11 cellular contexts compared by ENCODE assay signal in genomic region chr9:134217431-134218210, GRCh38. TPM values are rescaled to one million over a fixed set of nuclear protein-coding genes. Genes with fewer than 3 reads are reported as not detected.
DNase-seq lines count a peak whose midpoint lies in the region; ATAC-seq, FAIRE-seq and TF ChIP-seq lines count a peak whose summit lies in the region.
"Had no signal": no experiment of that assay in that cellular context is flagged by ENCODE, and none has a peak within 500 bp of the region (broad histone marks: within the 10 kb centered on the region; RNA-seq: fewer than 3 reads in every experiment).

No MANE protein-coding gene starts in this region.

- 63% methylated on average over 10 of the region's 10 CpGs for WGBS in A549 (ENCODE audit: missing lambda C conversion rate)
- WGBS in smooth muscle cell (ENCODE audit: low lambda C conversion rate) = 93% methylated on average over 10 of the region's 10 CpGs

- DNase-seq in A549 (ENCODE audit: low read depth in 1 of 2, low spot score in 1 of 2) (peak in 1 of 2 experiments; percentile 43), GM10266 (ENCODE audit: extremely low spot score) (no peak), NOMO-1 treated with dmso at 0.1 percent for 144 hours (lab: John Stamatoyannopoulos, UW; ENCODE audit: unreplicated experiment) (peak; percentile 18), fibroblast of villous mesenchyme (ENCODE audit: low read depth) (no peak), HK-2 (ENCODE audit: unreplicated experiment) (no peak), smooth muscle cell (lab: John Stamatoyannopoulos, UW; ENCODE audit: unreplicated experiment) (no peak), frontal cortex (ENCODE audit: low spot score in 2 of 2) (no peak)

- no peak for FAIRE-seq in A549 (lab: Jason Lieb, UNC)
- FAIRE-seq in frontal cortex (lab: Jason Lieb, UNC) = no peak

- no peak for TF ChIP-seq POLR2A in A549 (IDR thresholded peaks at IDR 0.05; ENCODE audit: low read length)

- H3K4me3 ChIP-seq in A549 = no peak overlapping the region
- H3K4me3 ChIP-seq in fibroblast of villous mesenchyme (ENCODE audit: low read depth, low read length) = no peak overlapping the region
- H3K4me3 ChIP-seq in smooth muscle cell = no peak overlapping the region
- H3K4me3 ChIP-seq: dorsolateral prefrontal cortex had no signal

- no peak overlapping the region for H3K27ac ChIP-seq in A549
- no peak overlapping the region for H3K27ac ChIP-seq in smooth muscle cell (ENCODE audit: low read depth)

- CTCF ChIA-PET in A549 (lab: Yijun Ruan, JAX) = interaction anchor here (1.2 to 1.9 kb wide), 4 partner anchors 9 to 136 kb away, joined by 3 to 4 read pairs (median 3); no protein-coding TSS in a partner anchor

- no peak overlapping the region for H3K4me2 ChIP-seq in A549
- H3K4me2 ChIP-seq in smooth muscle cell = no peak overlapping the region

- H2AFZ ChIP-seq in smooth muscle cell (ENCODE audit: low read depth) = no peak overlapping the region

- no peaks in the 10 kb centered on the region for H3K36me3 ChIP-seq in smooth muscle cell (ENCODE audit: low read depth)

- H3K9me3 ChIP-seq in A549 = peaks cover 5% of the 10 kb centered on the region
- no peaks in the 10 kb centered on the region for H3K9me3 ChIP-seq in smooth muscle cell (replicated peaks; ENCODE audit: low read depth)

- POLR2A ChIA-PET in A549 (lab: Yijun Ruan, JAX) = no interaction called here

- H3K27me3 ChIP-seq in smooth muscle cell (ENCODE audit: low read depth) = no peaks in the 10 kb centered on the region
- H3K27me3 ChIP-seq: dorsolateral prefrontal cortex had no signal

- no peaks in the 10 kb centered on the region for H3F3A ChIP-seq in smooth muscle cell (ENCODE audit: low read depth)

- TF ChIP-seq EP300 in A549 (IDR thresholded peaks at IDR 0.05) = no peak

- TF ChIP-seq CTCF in A549 (IDR thresholded peaks at IDR 0.05) = peak; percentile 24; the same call in 1 of the 3 replicates
- peak; percentile 17 for TF ChIP-seq CTCF in GM10266 (IDR thresholded peaks at IDR 0.05; ENCODE audit: control insufficient read depth, insufficient read depth, low read depth, missing control alignments)
- peak; percentile 12 for TF ChIP-seq CTCF in fibroblast of villous mesenchyme (IDR thresholded peaks at IDR 0.05; ENCODE audit: insufficient read depth, low read depth, low read length)
- TF ChIP-seq CTCF in smooth muscle cell (IDR thresholded peaks at IDR 0.05; ENCODE audit: borderline replicate concordance, insufficient read depth, poor library complexity, severe bottlenecking) = no peak

- H3K4me1 ChIP-seq in A549 (no peaks in the 10 kb centered on the region), smooth muscle cell (ENCODE audit: low read depth) (peaks cover 11% of the 10 kb centered on the region)

- TF ChIP-seq RAD21 in A549 (conservative IDR thresholded peaks at IDR 0.05 in 1 of 2, IDR thresholded peaks at IDR 0.05 in 1 of 2) = peak in 1 of 2 experiments; percentile 24; a peak in 1 of 5 replicates

- no peaks in the 10 kb centered on the region for H3K79me2 ChIP-seq in smooth muscle cell (ENCODE audit: low read depth)

- peak; percentile 28 to 35; a peak in 1 of 6 replicates for ATAC-seq in A549
- ATAC-seq in HG03108 (IDR thresholded peaks at IDR 0.05; ENCODE audit: unreplicated experiment) = no peak

- H3K9ac ChIP-seq in smooth muscle cell (ENCODE audit: low read depth) = no peak overlapping the region

- H4K20me1 ChIP-seq in smooth muscle cell (ENCODE audit: low read depth) = no peaks in the 10 kb centered on the region

TF ChIP-seq in A549, 52 proteins besides CTCF, POLR2A, EP300 and RAD21:
- TF ChIP-seq FOXS1 (CRISPR knock-in tag; IDR thresholded peaks at IDR 0.05) = no peak
- no peak for TF ChIP-seq HMGXB4 (CRISPR knock-in tag; IDR thresholded peaks at IDR 0.05; ENCODE audit: borderline replicate concordance)
- no peak for TF ChIP-seq RARB (CRISPR knock-in tag; IDR thresholded peaks at IDR 0.05)
TF ChIP-seq in A549: peak in this region for 0.

RNA-seq across cellular contexts. Expression of gene RNU6ATAC, which starts 53.3 kb away (rescaled TPM):
- not detected in 2 replicates for polyA plus RNA-seq in A549 (2011; rRNA removed)
- polyA plus RNA-seq in A549 (2012; cell fraction: cytosol; rRNA removed) = not detected in 2 replicates
- polyA plus RNA-seq in A549 (2012; cell fraction: nucleus; rRNA removed) = not detected in 2 replicates
- polyA plus RNA-seq in A549 (2017; fragmentation: RNase III; extraction: RNeasy Plus Mini Kit Qiagen cat#74134 plus additional on column Dnase treatment) = not detected in 3 replicates
- polyA minus RNA-seq in A549 (2011; rRNA and poly(A)+ RNA removed) = under 0.01 TPM in 2 replicates
- total RNA-seq in fibroblast of villous mesenchyme = not detected in 2 replicates
- total RNA-seq in smooth muscle cell = not detected in 2 replicates
- polyA plus RNA-seq in smooth muscle cell = not detected in 2 replicates
- not detected for total RNA-seq in frontal cortex
- total RNA-seq: kidney epithelial cell, skeletal muscle tissue had no signal
